Comparison of ENCODE assay signal across 8 cellular contexts in genomic region chr16:5070431-5071186, GRCh38. TPM values are rescaled to one million over a fixed set of nuclear protein-coding genes. Genes with fewer than 3 reads are reported as not detected.
DNase-seq lines count a peak whose midpoint lies in the region; ATAC-seq and TF ChIP-seq lines count a peak whose summit lies in the region.

No MANE protein-coding gene starts in this region.

- H3K4me1 Mint-ChIP-seq in activated naive CD8-positive, alpha-beta T cell treated with anti-CD3 and anti-CD28 coated beads, Interleukin-2, amount 50 U/mL, for 24 hours = peaks cover 25% of the 10 kb centered on the region
- peaks cover 26 to 27% of the 10 kb centered on the region in 2 donors for H3K4me1 Mint-ChIP-seq in natural killer cell

- H3K27me3 ChIP-seq in left ventricle myocardium inferior (ENCODE audit: low read depth) (no peaks in the 10 kb centered on the region), upper lobe of right lung (no peaks in the 10 kb centered on the region)

- H3K4me3 ChIP-seq in left ventricle myocardium inferior (no peak overlapping the region), upper lobe of right lung (peak overlapping the region; percentile 86)

- no peak for ATAC-seq in activated naive CD8-positive, alpha-beta T cell treated with anti-CD3 and anti-CD28 coated beads, Interleukin-2, amount 50 U/mL, for 24 hours
- ATAC-seq in natural killer cell (no peak), upper lobe of right lung (no peak), GM18498 (IDR thresholded peaks at IDR 0.05; ENCODE audit: unreplicated experiment) (no peak)

- H3K27ac Mint-ChIP-seq in activated naive CD8-positive, alpha-beta T cell treated with anti-CD3 and anti-CD28 coated beads, Interleukin-2, amount 50 U/mL, for 24 hours = peak overlapping the region; percentile 95
- H3K27ac Mint-ChIP-seq in natural killer cell = peak overlapping the region; percentile 98 to 99

- H3K27ac ChIP-seq in left ventricle myocardium inferior (replicated peaks) (peak overlapping the region; percentile 91), upper lobe of right lung (peak overlapping the region; percentile 89)

- H3K4me1 ChIP-seq in left ventricle myocardium inferior (peaks cover 26% of the 10 kb centered on the region), upper lobe of right lung (peaks cover 14% of the 10 kb centered on the region)

- H3K36me3 Mint-ChIP-seq in activated naive CD8-positive, alpha-beta T cell treated with anti-CD3 and anti-CD28 coated beads, Interleukin-2, amount 50 U/mL, for 24 hours (ENCODE audit: low read depth) = peaks cover 5% of the 10 kb centered on the region
- no peaks in the 10 kb centered on the region for H3K36me3 Mint-ChIP-seq in natural killer cell

- H3K9me3 Mint-ChIP-seq in activated naive CD8-positive, alpha-beta T cell treated with anti-CD3 and anti-CD28 coated beads, Interleukin-2, amount 50 U/mL, for 24 hours = no peaks in the 10 kb centered on the region
- H3K9me3 Mint-ChIP-seq in natural killer cell = no peaks in the 10 kb centered on the region

- no peak for DNase-seq in left ventricle myocardium inferior
- no peak for DNase-seq in cardiac septum (ENCODE audit: low spot score)
- no peak for DNase-seq in activated naive CD8-positive, alpha-beta T cell treated with anti-CD3 and anti-CD28 coated beads, Interleukin-2, amount 50 U/mL, for 24 hours
- DNase-seq in natural killer cell = no peak
- DNase-seq in upper lobe of right lung = peak; percentile 39
- no peak for DNase-seq in pons (ENCODE audit: low spot score)
- DNase-seq in NCI-H2029 (lab: John Stamatoyannopoulos, UW) = no peak

- H3K4me3 Mint-ChIP-seq in activated naive CD8-positive, alpha-beta T cell treated with anti-CD3 and anti-CD28 coated beads, Interleukin-2, amount 50 U/mL, for 24 hours = peak overlapping the region; percentile 95
- peak overlapping the region; percentile 28 for H3K4me3 Mint-ChIP-seq in natural killer cell

- TF ChIP-seq CTCF in left ventricle myocardium inferior (IDR thresholded peaks at IDR 0.05; ENCODE audit: borderline replicate concordance) = no peak
- no peak for TF ChIP-seq CTCF in natural killer cell (IDR thresholded peaks at IDR 0.05)
- TF ChIP-seq CTCF in upper lobe of right lung (IDR thresholded peaks at IDR 0.05) = no peak

- H3K36me3 ChIP-seq in left ventricle myocardium inferior (peaks cover 11% of the 10 kb centered on the region), upper lobe of right lung (peaks cover 10% of the 10 kb centered on the region)

- H3K27me3 Mint-ChIP-seq in activated naive CD8-positive, alpha-beta T cell treated with anti-CD3 and anti-CD28 coated beads, Interleukin-2, amount 50 U/mL, for 24 hours = no peaks in the 10 kb centered on the region
- no peaks in the 10 kb centered on the region for H3K27me3 Mint-ChIP-seq in natural killer cell (ENCODE audit: low read depth in 2 of 2)

- intact Hi-C loops in left ventricle myocardium inferior (cut with micrococcal nuclease) (no loop called here), cardiac septum (cut with DNase I) (loop anchor here (5.0 kb wide), 1 partner anchor 223 kb away; the partner anchor contains the start of genes GLYR1 and UBN1), natural killer cell (cut with micrococcal nuclease) (no loop called here), upper lobe of right lung (cut with DNase I) (no loop called here)

- H3K9me3 ChIP-seq in left ventricle myocardium inferior (replicated peaks) = no peaks in the 10 kb centered on the region
- no peaks in the 10 kb centered on the region for H3K9me3 ChIP-seq in upper lobe of right lung

RNA-seq across cellular contexts. Expression of gene ALG1, which starts 1.0 kb away (rescaled TPM):
- total RNA-seq in left ventricle myocardium inferior = 7.3 TPM
- 8.0 TPM for total RNA-seq in cardiac septum
- 10 to 100 TPM; 13.4 to 20.0 (median 17.4) TPM for total RNA-seq in natural killer cell
- total RNA-seq in upper lobe of right lung = 26.4 TPM

RNA-seq across cellular contexts. Expression of gene C16orf89, which starts 4.9 kb away (rescaled TPM):
- total RNA-seq in left ventricle myocardium inferior = 5.9 TPM
- total RNA-seq in cardiac septum = 8.9 TPM
- total RNA-seq in natural killer cell = not detected
- 201 TPM for total RNA-seq in upper lobe of right lung

RNA-seq across cellular contexts. Expression of gene EEF2KMT, which starts 27.0 kb away (rescaled TPM):
- total RNA-seq in left ventricle myocardium inferior (7.3 TPM), cardiac septum (6.1 TPM), natural killer cell (1 to 10 TPM; 3.0 to 4.7 (median 3.7) TPM), upper lobe of right lung (9.6 TPM)

RNA-seq across cellular contexts. Expression of gene NAGPA, which starts 36.9 kb away (rescaled TPM):
- total RNA-seq in left ventricle myocardium inferior (6.6 TPM), cardiac septum (5.5 TPM), natural killer cell (10 to 100 TPM; 14.7 to 27.8 (median 23.0) TPM), upper lobe of right lung (16.7 TPM)

Comparison
In these comparisons a context has a peak if more than half of its experiments do, and no peak if none do; other contexts are left out.
1. RNA of gene C16orf89, which starts 4.9 kb away (total RNA-seq): 201 TPM in upper lobe of right lung (single experiment); 8.9 TPM in cardiac septum (single experiment), 5.9 TPM in left ventricle myocardium inferior (single experiment) and not detected in natural killer cell; every median in the first group is over 10 times any median in the second.